In genomic region chr19:57572415-57572947, GRCh38 we compare ENCODE assay signal across 26 cellular contexts.
"Had no signal": no experiment of that assay in that cellular context is flagged by ENCODE, and none has a peak within 500 bp of the region (broad histone marks: within the 10 kb centered on the region; RNA-seq: fewer than 3 reads in every experiment).

No MANE protein-coding gene starts in this region.

- H3K4me1 ChIP-seq: neural progenitor cell, suprapubic skin had no signal

- H3K4me2 ChIP-seq: neural progenitor cell had no signal

- H2AFZ ChIP-seq: neural progenitor cell had no signal

- DNase-seq: activated CD4-positive, alpha-beta memory T cell treated with anti-CD3 and anti-CD28 coated beads for 36 hours; activated CD4-positive, alpha-beta T cell treated with anti-CD3 and anti-CD28 coated beads, Interleukin-2, amount 10 ng/mL, durations not matched to agents 24 days and 14 days; activated CD8-positive, alpha-beta memory T cell treated with anti-CD3 and anti-CD28 coated beads, Interleukin-2, amount 50 U/mL, for 4 hours; activated gamma-delta T cell; activated naive CD4-positive, alpha-beta T cell treated with anti-CD3 and anti-CD28 coated beads, Interleukin-2, amount 10 ng/mL, durations not matched to agents 7 days and 5 days; activated naive CD8-positive, alpha-beta T cell treated with anti-CD3 and anti-CD28 coated beads, Interleukin-2, amount 10 ng/mL, durations not matched to agents 7 days and 5 days; activated T-cell treated with anti-CD3 and anti-CD28 coated beads, Interleukin-2, amount 50 U/mL, for 24 hours; amniotic stem cell; brain microvascular endothelial cell; dermis blood vessel endothelial cell; effector CD4-positive, alpha-beta T cell; left lung; natural killer cell; occipital lobe; stimulated activated CD4-positive, alpha-beta T cell treated with anti-CD3 and anti-CD28 coated beads, Interleukin-15, amount 100 ng/mL, for 24 hours; stimulated activated CD4-positive, alpha-beta T cell treated with anti-CD3 and anti-CD28 coated beads, Interleukin-2, amount 100 ng/mL, for 24 hours; stimulated activated naive B cell treated with anti-CD40 and anti-IgM and Interleukin-4, amounts not matched to agents 10 μg/mL and 1 μg/mL and 100 μg/mL, for 72 hours; stomach; tibial artery had no signal

- H3K4me3 ChIP-seq: left lung, lung, neural progenitor cell, right atrium auricular region, stomach, suprapubic skin, tibial artery had no signal

- FAIRE-seq: astrocyte, endometrium, frontal cortex had no signal

- H3K9ac ChIP-seq: neural progenitor cell had no signal

- H3K27me3 ChIP-seq: brain microvascular endothelial cell, left lung, neural progenitor cell, right atrium auricular region, stomach, suprapubic skin, tibial artery had no signal

- H3K27ac ChIP-seq: brain microvascular endothelial cell, left lung, neural progenitor cell, right atrium auricular region, stomach, suprapubic skin, tibial artery had no signal
